ENCODE assay signal across 1 cellular context in the genomic region with DNA sequence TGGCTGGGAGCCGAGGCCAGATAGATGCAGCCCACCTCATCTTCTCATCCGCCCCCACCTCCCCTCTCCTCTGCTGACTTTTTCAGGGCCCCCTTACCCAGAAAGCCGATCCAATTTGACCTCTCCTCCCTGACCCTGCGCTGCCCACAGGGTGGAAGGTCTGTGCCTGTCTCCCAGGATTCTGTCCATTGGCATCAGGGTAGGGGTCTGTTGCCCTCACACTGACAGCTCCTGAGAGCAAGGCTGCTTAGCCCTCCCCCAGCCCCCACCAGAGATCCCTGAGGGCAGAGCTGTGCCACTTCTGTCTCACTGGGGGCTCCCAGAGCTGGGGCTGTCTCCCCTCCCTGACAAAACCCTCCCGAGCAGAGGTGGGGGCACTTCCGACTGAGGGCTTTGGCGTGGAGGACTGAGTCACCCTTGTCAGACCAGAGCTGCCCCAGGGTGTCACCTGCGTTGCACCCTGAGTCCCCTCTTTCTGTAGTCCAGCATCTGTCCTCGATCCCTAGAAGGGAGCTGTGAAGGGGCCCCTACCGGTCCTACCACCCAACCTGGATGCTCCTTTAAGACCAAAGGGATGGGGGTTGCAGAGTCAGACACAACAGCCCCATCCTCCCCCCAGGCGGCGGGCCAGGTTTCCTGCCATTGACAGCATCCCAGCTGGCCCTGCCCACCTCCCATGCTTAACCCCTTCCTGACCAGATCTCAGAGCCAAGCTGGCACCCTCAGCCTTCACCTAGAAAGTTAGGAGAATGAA.
TF ChIP-seq lines count a peak whose summit lies in the region.

No MANE protein-coding gene starts in this region.

TF ChIP-seq in HCT116, 20 proteins besides CTCF, POLR2A, EP300 and RAD21:
- TF ChIP-seq CBX3 (IDR thresholded peaks at IDR 0.05; ENCODE audit: low read depth) (no peak), TCF7L2 (IDR thresholded peaks at IDR 0.05; ENCODE audit: borderline replicate concordance, extremely low read depth, insufficient read depth, insufficient read length) (peak; percentile 47), EGR1 (IDR thresholded peaks at IDR 0.05; ENCODE audit: low read depth) (no peak)
- TF ChIP-seq, protein P1, sequence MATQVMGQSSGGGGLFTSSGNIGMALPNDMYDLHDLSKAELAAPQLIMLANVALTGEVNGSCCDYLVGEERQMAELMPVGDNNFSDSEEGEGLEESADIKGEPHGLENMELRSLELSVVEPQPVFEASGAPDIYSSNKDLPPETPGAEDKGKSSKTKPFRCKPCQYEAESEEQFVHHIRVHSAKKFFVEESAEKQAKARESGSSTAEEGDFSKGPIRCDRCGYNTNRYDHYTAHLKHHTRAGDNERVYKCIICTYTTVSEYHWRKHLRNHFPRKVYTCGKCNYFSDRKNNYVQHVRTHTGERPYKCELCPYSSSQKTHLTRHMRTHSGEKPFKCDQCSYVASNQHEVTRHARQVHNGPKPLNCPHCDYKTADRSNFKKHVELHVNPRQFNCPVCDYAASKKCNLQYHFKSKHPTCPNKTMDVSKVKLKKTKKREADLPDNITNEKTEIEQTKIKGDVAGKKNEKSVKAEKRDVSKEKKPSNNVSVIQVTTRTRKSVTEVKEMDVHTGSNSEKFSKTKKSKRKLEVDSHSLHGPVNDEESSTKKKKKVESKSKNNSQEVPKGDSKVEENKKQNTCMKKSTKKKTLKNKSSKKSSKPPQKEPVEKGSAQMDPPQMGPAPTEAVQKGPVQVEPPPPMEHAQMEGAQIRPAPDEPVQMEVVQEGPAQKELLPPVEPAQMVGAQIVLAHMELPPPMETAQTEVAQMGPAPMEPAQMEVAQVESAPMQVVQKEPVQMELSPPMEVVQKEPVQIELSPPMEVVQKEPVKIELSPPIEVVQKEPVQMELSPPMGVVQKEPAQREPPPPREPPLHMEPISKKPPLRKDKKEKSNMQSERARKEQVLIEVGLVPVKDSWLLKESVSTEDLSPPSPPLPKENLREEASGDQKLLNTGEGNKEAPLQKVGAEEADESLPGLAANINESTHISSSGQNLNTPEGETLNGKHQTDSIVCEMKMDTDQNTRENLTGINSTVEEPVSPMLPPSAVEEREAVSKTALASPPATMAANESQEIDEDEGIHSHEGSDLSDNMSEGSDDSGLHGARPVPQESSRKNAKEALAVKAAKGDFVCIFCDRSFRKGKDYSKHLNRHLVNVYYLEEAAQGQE (IDR thresholded peaks at IDR 0.05; ENCODE audit: low read depth): no peak
